ENCODE assay signal across 18 cellular contexts in the genomic region with DNA sequence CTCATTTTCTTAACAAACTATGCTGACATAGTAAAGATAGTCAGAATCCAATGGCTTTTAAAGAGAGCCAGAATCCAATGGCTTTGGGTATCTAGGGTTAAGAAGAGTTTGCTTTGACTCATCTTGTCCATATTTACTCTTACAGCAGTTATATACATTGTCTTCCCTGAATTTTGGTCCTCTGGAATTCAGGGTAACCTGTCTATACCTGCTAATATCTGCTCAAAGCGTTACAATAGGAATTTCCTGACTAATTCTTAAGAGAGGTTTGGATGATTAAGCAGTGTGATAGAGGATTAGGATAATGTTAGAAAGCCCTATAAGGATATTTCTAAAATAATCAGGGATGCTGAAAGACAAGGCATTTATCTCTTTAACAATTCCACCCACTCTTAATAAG. TPM values are rescaled to one million over a fixed set of nuclear protein-coding genes. Genes with fewer than 3 reads are reported as not detected.
DNase-seq lines count a peak whose midpoint lies in the region; ATAC-seq, FAIRE-seq and TF ChIP-seq lines count a peak whose summit lies in the region.
"Had no signal": no experiment of that assay in that cellular context is flagged by ENCODE, and none has a peak within 500 bp of the region (broad histone marks: within the 10 kb centered on the region; RNA-seq: fewer than 3 reads in every experiment).

No MANE protein-coding gene starts in this region.

- POLR2A ChIA-PET in GM12878 (lab: Charles Lee) = no interaction called here

- H3K27ac ChIP-seq in GM12878 (ENCODE audit: control insufficient read depth, insufficient read depth) = no peak overlapping the region
- H3K27ac ChIP-seq in foreskin keratinocyte = no peak overlapping the region
- H3K27ac ChIP-seq: C4-2B, GM23248 had no signal

- no peak overlapping the region for H3K9ac ChIP-seq in GM12878 (ENCODE audit: control insufficient read depth, insufficient read depth, low read length)
- H3K9ac ChIP-seq: GM23248 had no signal

- no peak for TF ChIP-seq RAD21 in GM12878 (IDR thresholded peaks at IDR 0.05; ENCODE audit: insufficient read depth, low read depth, low read length)

- RAD21 ChIA-PET in GM12878 (lab: Charles Lee; ENCODE audit: unreplicated experiment) = no interaction called here

- CTCF ChIA-PET in GM12878 (lab: Yijun Ruan, JAX) = no interaction called here

- TF ChIP-seq EP300 in GM12878 (IDR thresholded peaks at IDR 0.05; ENCODE audit: borderline replicate concordance in 1 of 2, control insufficient read depth in 1 of 2, low read depth in 2 of 2, low read length in 2 of 2) = no peak

- intact Hi-C loops in GM12878 (cut with micrococcal nuclease; ENCODE audit: unreplicated experiment) = no loop called here

- TF ChIP-seq CTCF in GM12878 (IDR thresholded peaks at IDR 0.05 in 2 of 3, conservative IDR thresholded peaks at IDR 0.05 in 1 of 3; ENCODE audit: control insufficient read depth in 2 of 3, extremely low read depth in 1 of 3, insufficient read depth in 1 of 3, low read depth in 3 of 3, low read length in 3 of 3) (no peak), foreskin keratinocyte (conservative IDR thresholded peaks at IDR 0.05) (no peak)

- H3K27me3 ChIP-seq in GM12878 (replicated peaks in 1 of 2; ENCODE audit: control insufficient read depth in 2 of 2, insufficient read depth in 2 of 2, low read length in 1 of 2) = no peaks in the 10 kb centered on the region
- H3K27me3 ChIP-seq in foreskin keratinocyte = peaks cover 52% of the 10 kb centered on the region

- SMC1A ChIA-PET in GM12878 (lab: Charles Lee; ENCODE audit: uncharacterized antibody, unreplicated experiment) = no interaction called here

- 6% methylated on average over 1 of the region's 1 CpG for WGBS in GM12878 (ENCODE audit: insufficient coverage, insufficient replicate concordance, low lambda C conversion rate, missing lambda C conversion rate)

- H2AFZ ChIP-seq in GM12878 (ENCODE audit: control insufficient read depth, low read depth, low read length) = no peak overlapping the region
- H2AFZ ChIP-seq: GM23248 had no signal

- in situ Hi-C loops in GM12878 (cut with MboI) = no loop called here

- FAIRE-seq in GM12878 (lab: Jason Lieb, UNC) = peak; percentile 27
- FAIRE-seq: A204.1, GM18507 had no signal

- ATAC-seq in GM12878 (no peak), foreskin keratinocyte (peak; percentile 34), HG03571 (IDR thresholded peaks at IDR 0.05; ENCODE audit: unreplicated experiment) (no peak)

- no TSS peak for BruUV-seq in GM12878 (replicated peaks; lab: Mats Ljungman, UMichigan)

- no peaks in the 10 kb centered on the region for H3K9me3 ChIP-seq in GM12878 (replicated peaks; ENCODE audit: control insufficient read depth, insufficient read depth, low read length)
- H3K9me3 ChIP-seq: BE2C had no signal

- DNase-seq in DMS53 treated with DMSO at 0.1 percent for 48 hours (lab: John Stamatoyannopoulos, UW; ENCODE audit: unreplicated experiment) (peak; percentile 13), GM12878 (ENCODE audit: low read depth, low spot score) (no peak), foreskin keratinocyte (peak; percentile 75 to 77), NCI-H1417 treated with DMSO at 0.1 percent for 48 hours (lab: John Stamatoyannopoulos, UW) (no peak), NCI-H226 (no peak), RPMI8226 (no peak)
- DNase-seq: BE2C; CD4-positive, alpha-beta memory T cell; GM23248; H7 had no signal

- no peaks in the 10 kb centered on the region for H3K79me2 ChIP-seq in GM12878 (ENCODE audit: control insufficient read depth, insufficient read depth, low read length)

- no peak overlapping the region for H3K4me2 ChIP-seq in GM12878 (ENCODE audit: control insufficient read depth, insufficient read depth)

- no peak overlapping the region for H3K4me3 ChIP-seq in GM12878
- H3K4me3 ChIP-seq: GM23248 had no signal

- H3K4me1 ChIP-seq in GM12878 (ENCODE audit: control insufficient read depth, insufficient read depth, low read length) (no peaks in the 10 kb centered on the region), foreskin keratinocyte (no peaks in the 10 kb centered on the region)
- H3K4me1 ChIP-seq: BE2C had no signal

- no peaks in the 10 kb centered on the region for H3K36me3 ChIP-seq in GM12878 (ENCODE audit: control insufficient read depth in 2 of 2, insufficient read depth in 2 of 2, low read length in 1 of 2)
- H3K36me3 ChIP-seq: BE2C had no signal

- no peak for TF ChIP-seq POLR2A in GM12878 (IDR thresholded peaks at IDR 0.05; ENCODE audit: low read depth, low read length)

- H4K20me1 ChIP-seq in GM12878 (ENCODE audit: control insufficient read depth, insufficient read depth) = no peaks in the 10 kb centered on the region

TF ChIP-seq in GM12878, 131 proteins besides CTCF, POLR2A, EP300 and RAD21:
- TF ChIP-seq CREM (IDR thresholded peaks at IDR 0.05; ENCODE audit: low read depth) = no peak
- no peak for TF ChIP-seq HDGF (IDR thresholded peaks at IDR 0.05)
- TF ChIP-seq SIN3A (IDR thresholded peaks at IDR 0.05; ENCODE audit: low read depth, low read length) = no peak

RNA-seq across cellular contexts. Expression of a gene that starts 2.0 kb away (rescaled TPM):
- total RNA-seq in GM12878 (2013; cell fraction: nucleolus; rRNA removed) = not detected in 2 replicates
- 0.27 and 0.68 TPM in 2 replicates for total RNA-seq in GM12878 (2014; rRNA removed)
- 0.13 and 0.28 TPM in 2 replicates for total RNA-seq in GM12878 (2014; rRNA removed; fragmentation: Illumina TruSeq; extraction: Trizol)
- 0.53 TPM in 1 of 2 replicates, not detected in the other for total RNA-seq in GM12878 (2021)
- polyA plus RNA-seq in GM12878 (2011; ENCODE audit: low read depth) = not detected
- 0.19 and 0.23 TPM in 2 replicates for polyA plus RNA-seq in GM12878 (2011; rRNA removed)
- polyA plus RNA-seq in GM12878 (2011; cell fraction: cytosol; rRNA removed) = 0.32 and 0.37 TPM in 2 replicates
- polyA plus RNA-seq in GM12878 (2011; cell fraction: nucleus; rRNA removed) = 0.31 and 0.35 TPM in 2 replicates
- polyA plus RNA-seq in GM12878 (2012) = not detected in 2 replicates
- 0.25 TPM in 1 of 2 replicates, not detected in the other for polyA plus RNA-seq in GM12878 (2014; fragmentation: Illumina TruSeq; extraction: Trizol)
- polyA plus RNA-seq in GM12878 (2014; fragmentation: Nextera tagmentation; extraction: Ambion mirVana) = under 1 TPM; 0.37 to 0.40 TPM
- 0.05 and 0.20 TPM in 2 replicates for polyA plus RNA-seq in GM12878 (2014; rRNA removed)
- polyA plus RNA-seq in GM12878 (2016; fragmentation: Nextera tagmentation; extraction: Ambion mirVana) = not detected
- 0.29 and 0.72 TPM in 2 replicates for polyA minus RNA-seq in GM12878 (2011; rRNA and poly(A)+ RNA removed)
- not detected in 2 replicates for polyA minus RNA-seq in GM12878 (2011; cell fraction: cytosol; rRNA and poly(A)+ RNA removed)
- polyA minus RNA-seq in GM12878 (2011; cell fraction: nucleus; rRNA and poly(A)+ RNA removed) = 2.8 and 2.9 TPM in 2 replicates
- total RNA-seq in foreskin keratinocyte = 0.21 and 0.37 TPM in 2 replicates
- 0.10 TPM in 1 of 2 replicates, not detected in the other for polyA plus RNA-seq in foreskin keratinocyte
- total RNA-seq: CD4-positive, alpha-beta memory T cell; Daoy; GM23248; HT1080 had no signal
- polyA plus RNA-seq: AG04450; CD4-positive, alpha-beta memory T cell; GM23248; IgD-negative memory B cell had no signal

Comparison
In these comparisons a context has a peak if more than half of its experiments do, and no peak if none do; other contexts are left out.
1. DNase-seq: peak in DMS53 treated with DMSO at 0.1 percent for 48 hours (single experiment) and foreskin keratinocyte (2 of 2); none in GM12878 (single experiment), NCI-H1417 treated with DMSO at 0.1 percent for 48 hours (single experiment), NCI-H226 (single experiment) and RPMI8226 (single experiment).